In the genomic region with DNA sequence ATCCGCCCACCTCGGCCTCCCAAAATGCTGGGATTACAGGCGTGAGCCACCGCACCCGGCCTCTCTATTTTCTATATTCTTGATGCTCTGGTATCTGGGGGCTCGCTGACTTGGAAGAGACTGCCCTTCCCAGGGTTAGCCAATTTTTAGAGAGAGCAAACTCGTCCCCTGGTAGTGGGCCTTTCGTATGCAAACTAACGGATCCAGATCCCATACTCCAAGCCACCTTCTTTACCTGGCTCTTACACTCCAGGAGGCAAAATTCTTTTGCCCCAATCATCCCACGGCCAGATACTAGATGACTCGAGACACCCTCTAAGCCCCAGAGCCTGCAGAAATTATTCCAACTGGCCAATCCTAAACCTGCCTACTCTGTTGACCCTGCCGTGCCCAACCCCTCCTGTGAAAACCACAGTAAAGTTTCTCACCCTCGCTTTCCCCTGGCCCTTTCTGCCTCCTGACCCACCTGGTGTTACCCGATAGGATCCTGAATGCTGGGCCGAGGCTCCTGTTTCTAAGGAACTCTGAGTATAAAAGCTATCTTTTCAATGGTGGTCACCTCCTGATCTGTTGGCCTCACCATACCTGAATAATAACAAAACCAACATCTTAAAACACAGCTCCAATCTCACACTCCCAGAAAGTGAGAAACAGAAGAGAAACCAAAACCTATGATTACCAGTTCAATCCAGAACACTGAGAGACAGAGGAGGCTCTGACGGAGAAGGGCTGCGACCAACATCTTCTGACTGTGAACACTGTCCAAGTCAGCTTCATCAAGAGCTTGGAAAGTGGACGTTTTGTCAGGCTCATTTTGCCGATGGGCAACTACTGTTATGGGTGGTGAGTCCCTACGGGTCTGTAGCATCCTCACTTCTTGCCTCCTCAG, we compare ENCODE assay signal across 10 cellular contexts. TPM values are rescaled to one million over a fixed set of nuclear protein-coding genes. Genes with fewer than 3 reads are reported as not detected.
DNase-seq lines count a peak whose midpoint lies in the region; ATAC-seq and TF ChIP-seq lines count a peak whose summit lies in the region.
"Had no signal": no experiment of that assay in that cellular context is flagged by ENCODE, and none has a peak within 500 bp of the region (broad histone marks: within the 10 kb centered on the region; RNA-seq: fewer than 3 reads in every experiment).

No MANE protein-coding gene starts in this region.

- no peaks in the 10 kb centered on the region for H3K4me1 ChIP-seq in trophoblast cell (ENCODE audit: control insufficient read depth in 1 of 2, insufficient read depth in 2 of 2, low read length in 2 of 2)
- no peaks in the 10 kb centered on the region for H3K4me1 ChIP-seq in body of pancreas
- H3K4me1 ChIP-seq: stomach had no signal

- no peak overlapping the region for H3K9ac ChIP-seq in trophoblast cell (ENCODE audit: low read length)

- no peak overlapping the region for H3K14ac ChIP-seq in trophoblast cell (ENCODE audit: low read length)

- H3K27ac ChIP-seq in trophoblast cell (ENCODE audit: low read depth, low read length): no peak overlapping the region
- no peak overlapping the region for H3K27ac ChIP-seq in body of pancreas
- H3K27ac ChIP-seq: stomach had no signal

- ATAC-seq in GM19043 (IDR thresholded peaks at IDR 0.05; ENCODE audit: low read depth, unreplicated experiment) (peak; percentile 83), HG02588 (IDR thresholded peaks at IDR 0.05; ENCODE audit: unreplicated experiment) (peak; percentile 76), HG03457 (IDR thresholded peaks at IDR 0.05; ENCODE audit: unreplicated experiment) (peak; percentile 59), body of pancreas (no peak)
- no peak for ATAC-seq in naive thymus-derived CD8-positive, alpha-beta T cell

- H3K4me1 Mint-ChIP-seq in naive thymus-derived CD8-positive, alpha-beta T cell: peaks cover 0 to 2% (median 0%) of the 10 kb centered on the region in 4 donors

- no peak overlapping the region for H3K27ac Mint-ChIP-seq in naive thymus-derived CD8-positive, alpha-beta T cell

- no peak for DNase-seq in trophoblast cell
- DNase-seq in NCI-H2029 treated with DMSO at 0.1 percent for 48 hours (lab: John Stamatoyannopoulos, UW): no peak
- no peak for DNase-seq in naive thymus-derived CD8-positive, alpha-beta T cell
- DNase-seq in body of pancreas: no peak
- no peak for DNase-seq in NCI-H1092 treated with DMSO at 0.1 percent for 48 hours (lab: John Stamatoyannopoulos, UW)
- DNase-seq: activated effector memory CD4-positive, alpha-beta T cell treated with Interleukin-2 at 50 U/mL for 16 hours; stomach had no signal

- WGBS in trophoblast cell (ENCODE audit: extremely low coverage, insufficient coverage, insufficient read length): no CpG with 5 or more reads among the region's 20 CpGs
- WGBS in body of pancreas, 2 donors: 82 to 84% methylated on average over 20 of the region's 20 CpGs

- no peak overlapping the region for H4K12ac ChIP-seq in trophoblast cell (ENCODE audit: low read depth, low read length)

- H2AK5ac ChIP-seq in trophoblast cell (ENCODE audit: low read length): no peak overlapping the region

- no peaks in the 10 kb centered on the region for H3K79me2 ChIP-seq in trophoblast cell (ENCODE audit: control insufficient read depth, insufficient read depth, low read length, poor library complexity)

- no peak overlapping the region for H2BK120ac ChIP-seq in trophoblast cell (ENCODE audit: insufficient read depth, low read length, poor library complexity)

- H3K27me3 ChIP-seq in trophoblast cell (ENCODE audit: insufficient read depth, low read length) (no peaks in the 10 kb centered on the region), body of pancreas (no peaks in the 10 kb centered on the region)
- H3K27me3 ChIP-seq: stomach had no signal

- peaks cover 0 to 12% (median 0%) of the 10 kb centered on the region in 3 donors for H3K36me3 Mint-ChIP-seq in naive thymus-derived CD8-positive, alpha-beta T cell

- H3K27me3 Mint-ChIP-seq in naive thymus-derived CD8-positive, alpha-beta T cell: peaks cover 28 to 88% (median 54%) of the 10 kb centered on the region in 5 donors

- no peak overlapping the region for H3K18ac ChIP-seq in trophoblast cell (ENCODE audit: low read length)

- no peaks in the 10 kb centered on the region for H3K9me3 ChIP-seq in trophoblast cell (ENCODE audit: insufficient read depth, low read depth, low read length)
- H3K9me3 ChIP-seq in body of pancreas: no peaks in the 10 kb centered on the region
- H3K9me3 ChIP-seq: stomach had no signal

- peak overlapping the region; percentile 25 for H2BK12ac ChIP-seq in trophoblast cell (ENCODE audit: low read length)

- H3K9me3 Mint-ChIP-seq in naive thymus-derived CD8-positive, alpha-beta T cell: peaks cover 0 to 8% (median 2%) of the 10 kb centered on the region in 9 donors

- no peaks in the 10 kb centered on the region for H3K36me3 ChIP-seq in trophoblast cell (ENCODE audit: control insufficient read depth in 1 of 2, insufficient read depth in 2 of 2, low read length in 2 of 2)
- no peaks in the 10 kb centered on the region for H3K36me3 ChIP-seq in body of pancreas (replicated peaks in 1 of 2; ENCODE audit: insufficient read depth in 1 of 2, low read depth in 2 of 2)
- H3K36me3 ChIP-seq: stomach had no signal

- no peak overlapping the region for H3K4me3 Mint-ChIP-seq in naive thymus-derived CD8-positive, alpha-beta T cell

- no peak for TF ChIP-seq POLR2A in body of pancreas (IDR thresholded peaks at IDR 0.05)

- H3K4me3 ChIP-seq in trophoblast cell (ENCODE audit: low read depth, low read length): no peak overlapping the region
- H3K4me3 ChIP-seq in body of pancreas: no peak overlapping the region
- H3K4me3 ChIP-seq: stomach had no signal

- peaks cover 6% of the 10 kb centered on the region for H3K79me1 ChIP-seq in trophoblast cell (ENCODE audit: low read length)

- no peak overlapping the region for H3K23ac ChIP-seq in trophoblast cell (ENCODE audit: low read length)

- H4K91ac ChIP-seq in trophoblast cell (ENCODE audit: low read depth, low read length): peak overlapping the region; percentile 25

- H3K4me2 ChIP-seq in trophoblast cell (ENCODE audit: low read length): no peak overlapping the region

- no peak overlapping the region for H2BK5ac ChIP-seq in trophoblast cell (ENCODE audit: low read depth, low read length, poor library complexity)

- H3K4ac ChIP-seq in trophoblast cell (ENCODE audit: low read depth, low read length): no peak overlapping the region

- no peak for TF ChIP-seq CTCF in body of pancreas (IDR thresholded peaks at IDR 0.05)

- no peak overlapping the region for H2AFZ ChIP-seq in trophoblast cell (ENCODE audit: insufficient read depth, low read length, poor library complexity)

- peak overlapping the region; percentile 42 for H4K8ac ChIP-seq in trophoblast cell (ENCODE audit: low read depth, low read length)

- intact Hi-C loops in body of pancreas (cut with DNase I): no loop called here

- POLR2A ChIA-PET in naive thymus-derived CD8-positive, alpha-beta T cell (lab: Charles Lee): no interaction called here

RNA-seq across cellular contexts. Expression of a gene that starts 57.6 kb away (rescaled TPM):
- 95.4 and 96.7 TPM in 2 replicates for polyA plus RNA-seq in trophoblast cell (2013)
- total RNA-seq in naive thymus-derived CD8-positive, alpha-beta T cell: 1 to 10 TPM; 6.6 to 7.8 TPM
- under 1 TPM in 2 of 3 donors, not detected in 1; 0.07 to 0.98 TPM for polyA plus RNA-seq in naive thymus-derived CD8-positive, alpha-beta T cell
- total RNA-seq in body of pancreas: 10 to 100 TPM; 12.2 to 52.1 TPM

Comparison
In these comparisons a context has a peak if more than half of its experiments do, and no peak if none do; other contexts are left out.
1. ATAC-seq: peak in GM19043 (single experiment), HG02588 (single experiment) and HG03457 (single experiment); none in naive thymus-derived CD8-positive, alpha-beta T cell (0 of 2) and body of pancreas (single experiment).